ENCODE assay signal across 23 cellular contexts in the genomic region with DNA sequence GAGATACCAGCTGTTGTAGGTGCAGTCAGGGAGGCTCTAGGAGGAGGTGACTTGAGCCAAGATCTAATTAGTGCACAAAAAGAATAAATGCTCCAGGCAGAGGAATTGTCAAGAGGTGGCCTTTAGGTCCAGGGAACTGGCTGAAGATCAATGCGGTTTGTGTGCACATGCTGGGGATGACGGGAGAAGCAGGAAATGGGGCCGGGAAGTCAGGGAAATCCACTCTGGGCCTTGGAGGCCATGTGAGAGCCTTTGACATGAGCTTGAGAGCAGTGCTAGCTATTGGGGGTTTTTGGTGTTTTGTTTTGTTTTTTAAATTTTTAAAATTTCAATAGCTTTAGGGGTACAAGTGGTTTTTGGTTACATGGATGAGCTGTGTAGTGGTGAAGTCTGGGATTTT.
A peak's percentile ranks its signal among the peaks of the same experiment; 100 is the strongest.
DNase-seq lines count a peak whose midpoint lies in the region; ATAC-seq, FAIRE-seq and TF ChIP-seq lines count a peak whose summit lies in the region.
"Had no signal": no experiment of that assay in that cellular context is flagged by ENCODE, and none has a peak within 500 bp of the region (broad histone marks: within the 10 kb centered on the region; RNA-seq: fewer than 3 reads in every experiment).

No MANE protein-coding gene starts in this region.

- no peak for TF ChIP-seq RAD21 in K562 (CRISPR knock-in tag; conservative IDR thresholded peaks at IDR 0.05 in 1 of 2, IDR thresholded peaks at IDR 0.05 in 1 of 2)

- intact Hi-C loops in K562 (cut with micrococcal nuclease) = no loop called here

- POLR2A ChIA-PET in K562 (lab: Yijun Ruan, JAX) = interaction anchor here (0.6 to 1.0 kb wide), 2 partner anchors 108 to 360 kb away, joined by 3 read pairs; no protein-coding TSS in a partner anchor

- in situ Hi-C loops in K562 (cut with MboI) = no loop called here

- no peaks in the 10 kb centered on the region; a peak in 1 of 5 replicates for H3K4me1 ChIP-seq in K562 (replicated peaks in 1 of 2; ENCODE audit: control insufficient read depth in 2 of 2, insufficient read depth in 2 of 2, low read length in 2 of 2)
- H3K4me1 ChIP-seq: A549 had no signal

- TF ChIP-seq CTCF in K562 (IDR thresholded peaks at IDR 0.05 in 2 of 3, conservative IDR thresholded peaks at IDR 0.05 in 1 of 3; ENCODE audit: insufficient read depth in 2 of 3, low read depth in 1 of 3, low read length in 3 of 3) = no peak

- peaks cover 7 to 34% of the 10 kb centered on the region in 2 experiments; a peak in 3 of 5 replicates for H3K27me3 ChIP-seq in K562 (ENCODE audit: control insufficient read depth in 2 of 2, insufficient read depth in 2 of 2, low read length in 2 of 2)

- no peak overlapping the region for H3K4me3 ChIP-seq in K562
- H3K4me3 ChIP-seq: A549, GM23248 had no signal

- H3K4me2 ChIP-seq in K562 (ENCODE audit: insufficient read depth, low read length) = no peak overlapping the region
- H3K4me2 ChIP-seq: A549 had no signal

- FAIRE-seq in K562 (lab: Jason Lieb, UNC) = no peak
- FAIRE-seq: A549, GM12892, GM19239, H54, HTR-8/SVneo had no signal

- H3K9me1 ChIP-seq in K562 (ENCODE audit: control insufficient read depth, insufficient read depth, low read length) = no peaks in the 10 kb centered on the region

- no peak for TF ChIP-seq EP300 in K562 (IDR thresholded peaks at IDR 0.05; ENCODE audit: low read length)

- H4K20me1 ChIP-seq in K562 (replicated peaks; ENCODE audit: control insufficient read depth, insufficient read depth, low read length) = peaks cover 4% of the 10 kb centered on the region; the same call in 1 of the 2 replicates

- no peaks in the 10 kb centered on the region for H3K9me3 ChIP-seq in K562 (replicated peaks; ENCODE audit: control insufficient read depth, insufficient read depth, low read depth, low read length)
- H3K9me3 ChIP-seq: A549, Caco-2 had no signal

- BruUV-seq in K562 (replicated peaks; lab: Mats Ljungman, UMichigan) = no TSS peak

- no peak for ATAC-seq in K562
- ATAC-seq: A549 had no signal

- no peak for TF ChIP-seq POLR2A in K562 (conservative IDR thresholded peaks at IDR 0.05)

- no peak overlapping the region for H3K9ac ChIP-seq in K562 (ENCODE audit: insufficient read depth in 1 of 2, low read depth in 2 of 2, low read length in 2 of 2)
- H3K9ac ChIP-seq: GM23248 had no signal

- WGBS in K562 (ENCODE audit: insufficient coverage, low coverage, missing lambda C conversion rate) = 14% methylated on average over 2 of the region's 3 CpGs

- CTCF ChIA-PET in K562 (lab: Yijun Ruan, JAX; ENCODE audit: low intra/inter-chr PET ratio) = no interaction called here

- no peak overlapping the region for H2AFZ ChIP-seq in K562 (ENCODE audit: low read depth, low read length)
- H2AFZ ChIP-seq: GM23248 had no signal

- no peak overlapping the region for H3K27ac ChIP-seq in K562 (ENCODE audit: extremely low read depth, low read depth, low read length)
- H3K27ac ChIP-seq: 22Rv1, A549, C4-2B, GM23248, HL-60 had no signal

- H3K79me2 ChIP-seq in K562 (ENCODE audit: control insufficient read depth, insufficient read depth, low read length) = no peaks in the 10 kb centered on the region

- H3K36me3 ChIP-seq in K562 (ENCODE audit: control insufficient read depth, insufficient read depth, low read length) = no peaks in the 10 kb centered on the region

- peak; percentile 20 for DNase-seq in NCI-H2171 treated with DMSO at 0.1 percent for 48 hours (lab: John Stamatoyannopoulos, UW)
- no peak for DNase-seq in NCI-H2171 (lab: John Stamatoyannopoulos, UW)
- DNase-seq in D341Med (ENCODE audit: low spot score) = peak; percentile 11
- DNase-seq in NCI-H2029 treated with DMSO at 0.1 percent for 48 hours (lab: John Stamatoyannopoulos, UW) = peak; percentile 9
- no peak for DNase-seq in K562 (ENCODE audit: extremely low read depth in 1 of 4, low spot score in 3 of 4)
- DNase-seq in GM19238 (ENCODE audit: insufficient read length, low spot score) = no peak
- no peak for DNase-seq in SHP77 treated with DMSO at 0.1 percent for 48 hours (lab: John Stamatoyannopoulos, UW)
- DNase-seq: AML-193; Caco-2; CD4-positive, alpha-beta T cell; DMS153; DMS79; GDM1; GM23248; HCEC 1CT had no signal

TF ChIP-seq in K562, 482 proteins besides CTCF, POLR2A, EP300 and RAD21:
- TF ChIP-seq ZSCAN32 (CRISPR knock-in tag; IDR thresholded peaks at IDR 0.05) (no peak), CCAR2 (IDR thresholded peaks at IDR 0.05; ENCODE audit: low read depth, low read length) (no peak), ZFP36 (IDR thresholded peaks at IDR 0.05; ENCODE audit: low read depth, low read length, partially characterized antibody) (peak; percentile 61), ELK3 (CRISPR knock-in tag; IDR thresholded peaks at IDR 0.05) (no peak), DIDO1 (tag; IDR thresholded peaks at IDR 0.05; ENCODE audit: low read depth) (no peak)
- TF ChIP-seq, protein P1, sequence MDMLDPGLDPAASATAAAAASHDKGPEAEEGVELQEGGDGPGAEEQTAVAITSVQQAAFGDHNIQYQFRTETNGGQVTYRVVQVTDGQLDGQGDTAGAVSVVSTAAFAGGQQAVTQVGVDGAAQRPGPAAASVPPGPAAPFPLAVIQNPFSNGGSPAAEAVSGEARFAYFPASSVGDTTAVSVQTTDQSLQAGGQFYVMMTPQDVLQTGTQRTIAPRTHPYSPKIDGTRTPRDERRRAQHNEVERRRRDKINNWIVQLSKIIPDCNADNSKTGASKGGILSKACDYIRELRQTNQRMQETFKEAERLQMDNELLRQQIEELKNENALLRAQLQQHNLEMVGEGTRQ (CRISPR knock-in tag; IDR thresholded peaks at IDR 0.05) = no peak

Comparison
In these comparisons a context has a peak if more than half of its experiments do, and no peak if none do; other contexts are left out.
1. DNase-seq: peak in NCI-H2171 treated with DMSO at 0.1 percent for 48 hours (single experiment), D341Med (single experiment) and NCI-H2029 treated with DMSO at 0.1 percent for 48 hours (single experiment); none in NCI-H2171 (single experiment), K562 (0 of 4), GM19238 (single experiment) and SHP77 treated with DMSO at 0.1 percent for 48 hours (single experiment).